In genomic region chr13:98033277-98034247, GRCh38 we compare ENCODE assay signal across 1 cellular context.
TF ChIP-seq lines count a peak whose summit lies in the region.

No MANE protein-coding gene starts in this region.

TF ChIP-seq in HepG2, 621 proteins besides CTCF, POLR2A, EP300 and RAD21 (continued from another document):
- peak; percentile 57 for TF ChIP-seq FOXP4 (CRISPR knock-in tag; IDR thresholded peaks at IDR 0.05)
- TF ChIP-seq DRAP1 (CRISPR knock-in tag; IDR thresholded peaks at IDR 0.05): peak; percentile 32; the same call in 1 of the 2 replicates
- no peak for TF ChIP-seq GABPB1 (CRISPR knock-in tag; IDR thresholded peaks at IDR 0.05)
- TF ChIP-seq HNRNPUL1 (IDR thresholded peaks at IDR 0.05; ENCODE audit: low read depth, low read length): peak; percentile 95
- peak; percentile 51 for TF ChIP-seq MED1 (CRISPR knock-in tag; IDR thresholded peaks at IDR 0.05)
- no peak for TF ChIP-seq TFDP1 (CRISPR knock-in tag; IDR thresholded peaks at IDR 0.05; ENCODE audit: borderline replicate concordance)
- TF ChIP-seq NR3C1 (CRISPR knock-in tag; IDR thresholded peaks at IDR 0.05): no peak
- peak; percentile 10; the same call in 1 of the 2 replicates for TF ChIP-seq MAX (IDR thresholded peaks at IDR 0.05)
- TF ChIP-seq CREM (IDR thresholded peaks at IDR 0.05): peak; percentile 14; the same call in 1 of the 2 replicates
- TF ChIP-seq CREM (CRISPR knock-in tag; IDR thresholded peaks at IDR 0.05): no peak
- no peak for TF ChIP-seq ZSCAN5A (CRISPR knock-in tag; IDR thresholded peaks at IDR 0.05; ENCODE audit: borderline replicate concordance)
- peak; percentile 21; the same call in 1 of the 2 replicates for TF ChIP-seq AHDC1 (CRISPR knock-in tag; IDR thresholded peaks at IDR 0.05; ENCODE audit: borderline replicate concordance)
- TF ChIP-seq ZBTB26 (CRISPR knock-in tag; IDR thresholded peaks at IDR 0.05; ENCODE audit: borderline replicate concordance): 0 out of 2 replicates have a peak, but pooled peaks have one; percentile 18
- no peak for TF ChIP-seq KLF9 (CRISPR knock-in tag; IDR thresholded peaks at IDR 0.05; ENCODE audit: low read depth)
- TF ChIP-seq KLF11 (CRISPR knock-in tag; IDR thresholded peaks at IDR 0.05): no peak
- TF ChIP-seq ZNF607 (CRISPR knock-in tag; IDR thresholded peaks at IDR 0.05; ENCODE audit: borderline replicate concordance): peak; percentile 55
- peak; percentile 57; the same call in 1 of the 2 replicates for TF ChIP-seq NCOR1 (IDR thresholded peaks at IDR 0.05; ENCODE audit: borderline replicate concordance, low read length)
- peak; percentile 48 for TF ChIP-seq RARA (CRISPR knock-in tag; IDR thresholded peaks at IDR 0.05)
- TF ChIP-seq ZNF260 (CRISPR knock-in tag; IDR thresholded peaks at IDR 0.05; ENCODE audit: borderline replicate concordance, low read depth): no peak
- 0 out of 2 replicates have a peak, but pooled peaks have one; percentile 51 for TF ChIP-seq ZNF292 (CRISPR knock-in tag; IDR thresholded peaks at IDR 0.05; ENCODE audit: borderline replicate concordance, low read depth)
- peak; percentile 95 for TF ChIP-seq HNF1B (CRISPR knock-in tag; IDR thresholded peaks at IDR 0.05)
- TF ChIP-seq NFIC (IDR thresholded peaks at IDR 0.05; ENCODE audit: low read length): no peak
- no peak for TF ChIP-seq ZNF512 (CRISPR knock-in tag; IDR thresholded peaks at IDR 0.05)
- 0 out of 2 replicates have a peak, but pooled peaks have one; percentile 34 for TF ChIP-seq ARID3A (IDR thresholded peaks at IDR 0.05; ENCODE audit: low read depth, low read length)
- no peak for TF ChIP-seq ZNF33B (CRISPR knock-in tag; IDR thresholded peaks at IDR 0.05)
- TF ChIP-seq KAT8 (CRISPR knock-in tag; IDR thresholded peaks at IDR 0.05): peak; percentile 28; the same call in 1 of the 2 replicates
- TF ChIP-seq TBL1XR1 (IDR thresholded peaks at IDR 0.05; ENCODE audit: borderline replicate concordance, low read length, partially characterized antibody): no peak
- TF ChIP-seq HMG20A (CRISPR knock-in tag; IDR thresholded peaks at IDR 0.05; ENCODE audit: borderline replicate concordance): peak; percentile 25; the same call in 1 of the 2 replicates
- peak; percentile 29; the same call in 1 of the 2 replicates for TF ChIP-seq SALL1 (CRISPR knock-in tag; IDR thresholded peaks at IDR 0.05)
TF ChIP-seq in HepG2: peak in this region for 47.
